ENCODE assay signal across 8 cellular contexts in genomic region chr1:18949689-18950414, GRCh38. TPM values are rescaled to one million over a fixed set of nuclear protein-coding genes. Genes with fewer than 3 reads are reported as not detected.
DNase-seq lines count a peak whose midpoint lies in the region; ATAC-seq and TF ChIP-seq lines count a peak whose summit lies in the region.

No MANE protein-coding gene starts in this region.

- no peaks in the 10 kb centered on the region for H3K9me3 ChIP-seq in parathyroid adenoma (ENCODE audit: control insufficient read depth, low read length)

- H3K27ac ChIP-seq in parathyroid adenoma = peak overlapping the region; percentile 99

- peaks cover 97% of the 10 kb centered on the region for H3K4me1 Mint-ChIP-seq in activated naive CD4-positive, alpha-beta T cell treated with anti-CD3 and anti-CD28 coated beads, Interleukin-2, amount 50 U/mL, for 24 hours

- H3K9ac ChIP-seq in parathyroid adenoma = no peak overlapping the region

- H3K9me3 Mint-ChIP-seq in activated naive CD4-positive, alpha-beta T cell treated with anti-CD3 and anti-CD28 coated beads, Interleukin-2, amount 50 U/mL, for 24 hours = no peaks in the 10 kb centered on the region

- peak overlapping the region; percentile 57 for H2AFZ ChIP-seq in parathyroid adenoma

- H3K4me1 ChIP-seq in parathyroid adenoma = peaks cover 31% of the 10 kb centered on the region

- intact Hi-C loops in Right ventricle myocardium inferior (cut with DNase I) = loop anchor here (2.0 kb wide), 1 partner anchor 27 kb away; no protein-coding TSS in a partner anchor
- intact Hi-C loops in cardiac septum (cut with DNase I) = loop anchor here (2.0 to 5.0 kb wide), 3 partner anchors 23 to 132 kb away; no protein-coding TSS in a partner anchor
- intact Hi-C loops in head of caudate nucleus (cut with DNase I) = loop anchor here (5.0 kb wide), 1 partner anchor 43 kb away; no protein-coding TSS in a partner anchor

- H3K27me3 Mint-ChIP-seq in activated naive CD4-positive, alpha-beta T cell treated with anti-CD3 and anti-CD28 coated beads, Interleukin-2, amount 50 U/mL, for 24 hours = no peaks in the 10 kb centered on the region

- no peaks in the 10 kb centered on the region for H3K36me3 Mint-ChIP-seq in activated naive CD4-positive, alpha-beta T cell treated with anti-CD3 and anti-CD28 coated beads, Interleukin-2, amount 50 U/mL, for 24 hours

- H3K27me3 ChIP-seq in parathyroid adenoma (ENCODE audit: control insufficient read depth, insufficient read depth, low read length) = no peaks in the 10 kb centered on the region

- peak overlapping the region; percentile 76 for H3K4me2 ChIP-seq in parathyroid adenoma (ENCODE audit: low read length)

- peak overlapping the region; percentile 80 for H3K4me3 Mint-ChIP-seq in activated naive CD4-positive, alpha-beta T cell treated with anti-CD3 and anti-CD28 coated beads, Interleukin-2, amount 50 U/mL, for 24 hours

- H3K27ac Mint-ChIP-seq in activated naive CD4-positive, alpha-beta T cell treated with anti-CD3 and anti-CD28 coated beads, Interleukin-2, amount 50 U/mL, for 24 hours = peak overlapping the region; percentile 94

- TF ChIP-seq CTCF in parathyroid adenoma (IDR thresholded peaks at IDR 0.05) = no peak

- DNase-seq in Right ventricle myocardium inferior (ENCODE audit: missing footprints) = no peak
- DNase-seq in cardiac septum (ENCODE audit: low spot score) = no peak
- peak in 39 of 42 donors; percentile 43 to 87 (median 70) for DNase-seq in head of caudate nucleus

- ATAC-seq in Right ventricle myocardium inferior (peak; percentile 42), HG03342 (IDR thresholded peaks at IDR 0.05; ENCODE audit: unreplicated experiment) (no peak), GM21576 (IDR thresholded peaks at IDR 0.05; ENCODE audit: unreplicated experiment) (no peak), GM18909 (IDR thresholded peaks at IDR 0.05; ENCODE audit: poor library complexity, unreplicated experiment) (no peak)

- peaks cover 50% of the 10 kb centered on the region for H3K79me2 ChIP-seq in parathyroid adenoma

- peak overlapping the region; percentile 59 for H3K4me3 ChIP-seq in parathyroid adenoma (ENCODE audit: low read depth, low read length)

- H3K36me3 ChIP-seq in parathyroid adenoma (ENCODE audit: control insufficient read depth, insufficient read depth, low read length) = no peaks in the 10 kb centered on the region

RNA-seq across cellular contexts. Expression of gene IFFO2, which starts 6.6 kb away (rescaled TPM):
- total RNA-seq in Right ventricle myocardium inferior (5.2 TPM), cardiac septum (4.6 TPM)

RNA-seq across cellular contexts. Expression of gene ALDH4A1, which starts 47.5 kb away (rescaled TPM):
- total RNA-seq in Right ventricle myocardium inferior = 31.2 TPM
- total RNA-seq in cardiac septum = 50.3 TPM

Comparison
In these comparisons a context has a peak if more than half of its experiments do, and no peak if none do; other contexts are left out.
1. DNase-seq: peak in head of caudate nucleus (39 of 42); none in Right ventricle myocardium inferior (single experiment) and cardiac septum (single experiment).